5 cellular contexts compared by ENCODE assay signal in genomic region chr13:41186481-41186880, GRCh38.
"Had no signal": no experiment of that assay in that cellular context is flagged by ENCODE, and none has a peak within 500 bp of the region (broad histone marks: within the 10 kb centered on the region; RNA-seq: fewer than 3 reads in every experiment).

No MANE protein-coding gene starts in this region.

- H3K27me3 Mint-ChIP-seq: IgD-negative memory B cell had no signal

- DNase-seq: H9, HCEC 1CT, KBM-7 had no signal

- ATAC-seq: GM23338 had no signal

- H3K9me3 Mint-ChIP-seq: GM23338, H9 had no signal

- H3K4me3 ChIP-seq: GM23338 had no signal

- H3K27ac Mint-ChIP-seq: GM23338, H9, IgD-negative memory B cell had no signal

- H3K4me3 Mint-ChIP-seq: GM23338, H9 had no signal
